25 cellular contexts compared by ENCODE assay signal in the genomic region with DNA sequence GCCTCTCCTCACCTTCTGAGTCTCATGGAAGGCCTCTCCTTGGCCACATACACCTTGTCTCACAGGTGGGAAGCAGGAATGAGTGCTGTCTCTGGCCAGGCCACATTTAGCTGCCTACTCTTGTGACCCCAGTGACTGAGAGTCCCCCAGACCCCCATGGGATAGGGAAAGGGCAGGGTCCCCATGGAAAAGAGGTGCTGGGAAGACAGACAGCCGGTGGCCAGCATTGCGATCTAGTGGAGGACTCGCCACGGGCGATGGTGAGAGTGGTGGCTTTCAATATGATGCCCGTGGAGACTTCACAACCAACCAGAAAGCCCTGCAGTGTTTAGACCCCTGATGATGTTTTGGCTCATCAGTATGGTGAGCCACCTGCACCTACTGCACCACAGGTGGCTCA. TPM values are rescaled to one million over a fixed set of nuclear protein-coding genes. Genes with fewer than 3 reads are reported as not detected.
DNase-seq lines count a peak whose midpoint lies in the region; ATAC-seq, FAIRE-seq and TF ChIP-seq lines count a peak whose summit lies in the region.
"Had no signal": no experiment of that assay in that cellular context is flagged by ENCODE, and none has a peak within 500 bp of the region (broad histone marks: within the 10 kb centered on the region; RNA-seq: fewer than 3 reads in every experiment).

No MANE protein-coding gene starts in this region.

- H4K20me1 ChIP-seq in KMS-11 (ENCODE audit: insufficient read depth), result no peaks in the 10 kb centered on the region

- H2AFZ ChIP-seq in KMS-11 (ENCODE audit: low read depth), result no peak overlapping the region
- H2AFZ ChIP-seq: GM23248 had no signal

- no peak for TF ChIP-seq POLR2A in GM12891 (IDR thresholded peaks at IDR 0.05; ENCODE audit: low read depth, low read length)

- no peaks in the 10 kb centered on the region for H3K79me2 ChIP-seq in KMS-11 (ENCODE audit: insufficient read depth, low read depth)

- H3K9me3 ChIP-seq in colonic mucosa, result no peaks in the 10 kb centered on the region
- H3K9me3 ChIP-seq in mucosa of descending colon, result no peaks in the 10 kb centered on the region
- H3K9me3 ChIP-seq: psoas muscle, thoracic aorta had no signal

- H3K27me3 ChIP-seq in KMS-11 (ENCODE audit: insufficient read depth, low read depth), result no peaks in the 10 kb centered on the region
- H3K27me3 ChIP-seq in colonic mucosa, result no peaks in the 10 kb centered on the region

- H3K27ac ChIP-seq in KMS-11 (peak overlapping the region; percentile 38; the same call in 1 of the 2 replicates), colonic mucosa (peak overlapping the region; percentile 79)
- H3K27ac ChIP-seq: GM23248, psoas muscle, SK-N-MC had no signal

- peaks cover 0 to 2% (median 0%) of the 10 kb centered on the region in 7 donors for H3K9me3 Mint-ChIP-seq in CD14-positive monocyte
- H3K9me3 Mint-ChIP-seq: dendritic cell treated with granulocyte-macrophage colony-stimulating factor and Interleukin-4, amounts not matched to agents 40 ng/mL and 50 ng/mL, for 4 days; naive thymus-derived CD8-positive, alpha-beta T cell had no signal

- FAIRE-seq in GM12891 (lab: Jason Lieb, UNC), result no peak
- FAIRE-seq: keratinocyte, TTC549 had no signal

- H3K4me3 Mint-ChIP-seq in CD14-positive monocyte, result no peak overlapping the region
- H3K4me3 Mint-ChIP-seq: activated naive CD8-positive, alpha-beta T cell; dendritic cell treated with granulocyte-macrophage colony-stimulating factor and Interleukin-4, amounts not matched to agents 40 ng/mL and 50 ng/mL, for 4 days; naive thymus-derived CD8-positive, alpha-beta T cell had no signal

- H3K27ac Mint-ChIP-seq in CD14-positive monocyte, result peak overlapping the region in 4 of 7 donors; percentile 34 to 82 (median 52)
- H3K27ac Mint-ChIP-seq: activated naive CD8-positive, alpha-beta T cell; dendritic cell treated with granulocyte-macrophage colony-stimulating factor and Interleukin-4, amounts not matched to agents 40 ng/mL and 50 ng/mL, for 4 days had no signal

- ATAC-seq in sciatic nerve (no peak), mucosa of descending colon (no peak)
- ATAC-seq: naive thymus-derived CD8-positive, alpha-beta T cell; Panc1; psoas muscle had no signal

- H3K36me3 ChIP-seq in KMS-11 (ENCODE audit: insufficient read depth), result no peaks in the 10 kb centered on the region
- H3K36me3 ChIP-seq in colonic mucosa, result no peaks in the 10 kb centered on the region
- no peaks in the 10 kb centered on the region for H3K36me3 ChIP-seq in mucosa of descending colon (ENCODE audit: low read depth)

- intact Hi-C loops in CD14-positive monocyte (cut with micrococcal nuclease), result no loop called here
- intact Hi-C loops in colonic mucosa (cut with DNase I), result no loop called here
- intact Hi-C loops in sciatic nerve (cut with DNase I), result no loop called here
- intact Hi-C loops in mucosa of descending colon (cut with DNase I, micrococcal nuclease), result no loop called here

- H3K4me3 ChIP-seq in KMS-11 (IDR thresholded peaks at IDR 0.05; ENCODE audit: insufficient read depth, low read depth, low read length) (no peak overlapping the region), colonic mucosa (no peak overlapping the region), mucosa of descending colon (no peak overlapping the region)
- H3K4me3 ChIP-seq: GM23248, lung, psoas muscle, SK-N-MC, thoracic aorta had no signal

- peaks cover 84 to 95% of the 10 kb centered on the region in 2 donors for H3K36me3 Mint-ChIP-seq in CD14-positive monocyte
- H3K36me3 Mint-ChIP-seq: activated naive CD8-positive, alpha-beta T cell had no signal

- H3K4me2 ChIP-seq in KMS-11, result peak overlapping the region; percentile 37; the same call in 1 of the 2 replicates

- DNase-seq in CD14-positive monocyte (ENCODE audit: low spot score), result no peak
- no peak for DNase-seq in colonic mucosa
- DNase-seq in sciatic nerve (ENCODE audit: low spot score), result peak; percentile 40
- DNase-seq in activated CD8-positive, alpha-beta memory T cell treated with anti-CD3 and anti-CD28 coated beads, Interleukin-2, amount 50 U/mL, for 4 hours, result no peak
- DNase-seq in hepatic stellate cell (ENCODE audit: low spot score), result no peak
- no peak for DNase-seq in mucosa of descending colon
- no peak for DNase-seq in GM12891 (ENCODE audit: insufficient read length, low spot score)
- DNase-seq: activated T-cell treated with anti-CD3 and anti-CD28 coated beads for 4 hours; DND-41; GM23248; hippocampal formation; NCI-H226; psoas muscle; stimulated activated CD4-positive, alpha-beta T cell treated with anti-CD3 and anti-CD28 coated beads, Interleukin-12 subunit alpha, Interleukin-12 subunit beta, amount 100 ng/mL, for 4 hours had no signal

- H3K9ac ChIP-seq in KMS-11 (no peak overlapping the region), colonic mucosa (ENCODE audit: low read depth in 2 of 2, low read length in 2 of 2) (no peak overlapping the region)
- H3K9ac ChIP-seq: GM23248 had no signal

- TF ChIP-seq CTCF in CD14-positive monocyte (IDR thresholded peaks at IDR 0.05) (no peak), KMS-11 (conservative IDR thresholded peaks at IDR 0.05; ENCODE audit: low read depth, low read length) (no peak), colonic mucosa (IDR thresholded peaks at IDR 0.05) (no peak), mucosa of descending colon (IDR thresholded peaks at IDR 0.05) (no peak)

- no peaks in the 10 kb centered on the region for H3K27me3 Mint-ChIP-seq in CD14-positive monocyte (ENCODE audit: low read depth in 3 of 3)
- H3K27me3 Mint-ChIP-seq: activated naive CD8-positive, alpha-beta T cell; dendritic cell treated with granulocyte-macrophage colony-stimulating factor and Interleukin-4, amounts not matched to agents 40 ng/mL and 50 ng/mL, for 4 days; naive thymus-derived CD8-positive, alpha-beta T cell had no signal

- peaks cover 7% of the 10 kb centered on the region for H3K4me1 Mint-ChIP-seq in CD14-positive monocyte

- H3K4me1 ChIP-seq in KMS-11 (ENCODE audit: low read depth, poor library complexity, severe bottlenecking) (peaks cover 23% of the 10 kb centered on the region), colonic mucosa (no peaks in the 10 kb centered on the region), mucosa of descending colon (ENCODE audit: low read depth) (peaks cover 19% of the 10 kb centered on the region)

TF ChIP-seq in GM12891, 5 proteins besides CTCF, POLR2A, EP300 and RAD21:
- no peak for TF ChIP-seq POU2F2 (IDR thresholded peaks at IDR 0.05; ENCODE audit: low read depth, low read length)

RNA-seq across cellular contexts. Expression of gene MANBAL, which starts 19.8 kb away (rescaled TPM):
- 10 to 100 TPM; 17.1 to 17.3 TPM for polyA plus RNA-seq in CD14-positive monocyte
- total RNA-seq in colonic mucosa (10 to 100 TPM; 27.1 to 44.6 TPM), sciatic nerve (34.1 TPM), mucosa of descending colon (10 to 100 TPM; 38.3 to 49.2 (median 43.2) TPM)
- polyA plus RNA-seq in GM12891 (2012; ENCODE audit: low read depth, missing spikeins), result 17.5 TPM

RNA-seq across cellular contexts. Expression of gene SRC, which starts 36.6 kb away (rescaled TPM):
- polyA plus RNA-seq in CD14-positive monocyte, result 1 to 10 TPM; 4.9 to 6.8 TPM
- total RNA-seq in colonic mucosa (100 to 1,000 TPM; 102 to 123 TPM), sciatic nerve (23.7 TPM), mucosa of descending colon (100 to 1,000 TPM; 111 to 155 (median 132) TPM)
- polyA plus RNA-seq in GM12891 (2012; ENCODE audit: low read depth, missing spikeins), result 24.6 TPM

RNA-seq across cellular contexts. Expression of gene GHRH, which starts 47.7 kb away (rescaled TPM):
- not detected for polyA plus RNA-seq in CD14-positive monocyte
- total RNA-seq in colonic mucosa (not detected), sciatic nerve (not detected), mucosa of descending colon (not detected)
- polyA plus RNA-seq in GM12891 (2012; ENCODE audit: low read depth, missing spikeins), result not detected
- total RNA-seq: fibroblast of villous mesenchyme; GM23248; lung; naive thymus-derived CD8-positive, alpha-beta T cell; psoas muscle; thoracic aorta had no signal
- polyA plus RNA-seq: GM23248; keratinocyte; lung; naive thymus-derived CD8-positive, alpha-beta T cell; psoas muscle had no signal
